27 cellular contexts compared by ENCODE assay signal in genomic region chr20:18240997-18241396, GRCh38.
"Had no signal": no experiment of that assay in that cellular context is flagged by ENCODE, and none has a peak within 500 bp of the region (broad histone marks: within the 10 kb centered on the region; RNA-seq: fewer than 3 reads in every experiment).

No MANE protein-coding gene starts in this region.

- H3K4me3 ChIP-seq: stomach, suprapubic skin, testis, thoracic aorta, thyroid gland, tibial artery, tibial nerve, transverse colon, upper lobe of left lung, upper lobe of right lung, uterus, vagina had no signal

- H3K4me3 Mint-ChIP-seq: stimulated activated effector memory CD8-positive, alpha-beta T cell treated with anti-CD3 and anti-CD28 coated beads, Interleukin-12 subunit alpha, Interleukin-12 subunit beta, amount 100 ng/mL, for 72 hours; stimulated activated memory B cell treated with anti-CD40 and anti-IgM and Interleukin-4, amounts not matched to agents 10 μg/mL and 1 μg/mL and 100 μg/mL, for 72 hours; stimulated activated naive B cell treated with anti-CD40 and anti-IgM and Interleukin-4, amounts not matched to agents 10 μg/mL and 1 μg/mL and 100 μg/mL, for 72 hours; stimulated activated naive CD8-positive, alpha-beta T cell treated with anti-CD3 and anti-CD28 coated beads, Interleukin-15, Interleukin-2, amounts not matched to agents 100 ng/mL and 50 ng/mL, for 24 hours; type B pancreatic cell had no signal

- H3K4me1 ChIP-seq: stomach, suprapubic skin, testis, thyroid gland, tibial artery, tibial nerve, transverse colon, upper lobe of left lung, upper lobe of right lung, uterus, vagina had no signal

- H3K36me3 ChIP-seq: stomach, suprapubic skin, thoracic aorta, thyroid gland, tibial artery, tibial nerve, transverse colon, upper lobe of left lung, upper lobe of right lung, uterus, vagina had no signal

- ATAC-seq: stimulated activated effector memory CD8-positive, alpha-beta T cell treated with anti-CD3 and anti-CD28 coated beads, Interleukin-12 subunit alpha, Interleukin-12 subunit beta, amount 100 ng/mL, for 72 hours; stimulated activated memory B cell treated with anti-CD40 and anti-IgM and Interleukin-4, amounts not matched to agents 10 μg/mL and 1 μg/mL and 100 μg/mL, for 72 hours; stimulated activated naive B cell treated with anti-CD40 and anti-IgM and Interleukin-4, amounts not matched to agents 10 μg/mL and 1 μg/mL and 100 μg/mL, for 72 hours; stimulated activated naive CD8-positive, alpha-beta T cell treated with anti-CD3 and anti-CD28 coated beads, Interleukin-15, Interleukin-2, amounts not matched to agents 100 U/mL and 50 U/mL, for 24 hours; upper lobe of right lung had no signal

- H3K27ac ChIP-seq: stomach, suprapubic skin, testis, thoracic aorta, thyroid gland, tibial artery, tibial nerve, transverse colon, upper lobe of left lung, upper lobe of right lung, uterus, vagina had no signal

- H3K9me3 ChIP-seq: suprapubic skin, testis, thoracic aorta, thyroid gland, transverse colon, upper lobe of left lung, upper lobe of right lung, uterus, vagina had no signal

- H3K36me3 Mint-ChIP-seq: stimulated activated effector memory CD8-positive, alpha-beta T cell treated with anti-CD3 and anti-CD28 coated beads, Interleukin-12 subunit alpha, Interleukin-12 subunit beta, amount 100 ng/mL, for 72 hours; stimulated activated memory B cell treated with anti-CD40 and anti-IgM and Interleukin-4, amounts not matched to agents 10 μg/mL and 1 μg/mL and 100 μg/mL, for 72 hours; type B pancreatic cell had no signal

- DNase-seq: stimulated activated CD4-positive, alpha-beta T cell treated with anti-CD3 and anti-CD28 coated beads, Interleukin-2, amount 100 ng/mL, for 24 hours; stimulated activated CD4-positive, alpha-beta T cell treated with anti-CD3 and anti-CD28 coated beads, Interleukin-2, amount 100 ng/mL, for 48 hours; stimulated activated CD4-positive, alpha-beta T cell treated with anti-CD3 and anti-CD28 coated beads, Interleukin-4, amount 100 ng/mL, for 1 hour; stimulated activated CD4-positive, alpha-beta T cell treated with anti-CD3 and anti-CD28 coated beads, Interleukin-4, amount 100 ng/mL, for 24 hours; stimulated activated CD4-positive, alpha-beta T cell treated with anti-CD3 and anti-CD28 coated beads, Interleukin-4, amount 100 ng/mL, for 4 hours; stimulated activated CD8-positive, alpha-beta memory T cell treated with anti-CD3 and anti-CD28 coated beads, Interleukin-4, amount 100 ng/mL, for 48 hours; stimulated activated naive B cell treated with anti-CD40 and anti-IgM and Interleukin-4, amounts not matched to agents 10 μg/mL and 1 μg/mL and 100 μg/mL, for 72 hours; stimulated activated naive CD4-positive, alpha-beta T cell treated with Interleukin-2 at 50 U/mL for 16 hours; stimulated activated naive CD8-positive, alpha-beta T cell treated with anti-CD3 and anti-CD28 coated beads, Interleukin-15, Interleukin-2, amounts not matched to agents 100 U/mL and 50 U/mL, for 24 hours; stomach; substantia nigra; testis; thyroid gland; tibial artery; transverse colon; trophoblast cell; upper lobe of left lung; upper lobe of right lung; uterus had no signal

- H3K4me1 Mint-ChIP-seq: stimulated activated effector memory CD8-positive, alpha-beta T cell treated with anti-CD3 and anti-CD28 coated beads, Interleukin-12 subunit alpha, Interleukin-12 subunit beta, amount 100 ng/mL, for 72 hours; stimulated activated memory B cell treated with anti-CD40 and anti-IgM and Interleukin-4, amounts not matched to agents 10 μg/mL and 1 μg/mL and 100 μg/mL, for 72 hours; stimulated activated naive B cell treated with anti-CD40 and anti-IgM and Interleukin-4, amounts not matched to agents 10 μg/mL and 1 μg/mL and 100 μg/mL, for 72 hours had no signal

- H3K27ac Mint-ChIP-seq: stimulated activated effector memory CD8-positive, alpha-beta T cell treated with anti-CD3 and anti-CD28 coated beads, Interleukin-12 subunit alpha, Interleukin-12 subunit beta, amount 100 ng/mL, for 72 hours; stimulated activated memory B cell treated with anti-CD40 and anti-IgM and Interleukin-4, amounts not matched to agents 10 μg/mL and 1 μg/mL and 100 μg/mL, for 72 hours; stimulated activated naive B cell treated with anti-CD40 and anti-IgM and Interleukin-4, amounts not matched to agents 10 μg/mL and 1 μg/mL and 100 μg/mL, for 72 hours; stimulated activated naive CD8-positive, alpha-beta T cell treated with anti-CD3 and anti-CD28 coated beads, Interleukin-15, Interleukin-2, amounts not matched to agents 100 ng/mL and 50 ng/mL, for 24 hours; type B pancreatic cell had no signal

- H3K9me3 Mint-ChIP-seq: type B pancreatic cell had no signal

- H3K27me3 ChIP-seq: suprapubic skin, testis, thyroid gland, tibial artery, tibial nerve, upper lobe of left lung, upper lobe of right lung, uterus, vagina had no signal
